ENCODE assay signal across 8 cellular contexts in the genomic region with DNA sequence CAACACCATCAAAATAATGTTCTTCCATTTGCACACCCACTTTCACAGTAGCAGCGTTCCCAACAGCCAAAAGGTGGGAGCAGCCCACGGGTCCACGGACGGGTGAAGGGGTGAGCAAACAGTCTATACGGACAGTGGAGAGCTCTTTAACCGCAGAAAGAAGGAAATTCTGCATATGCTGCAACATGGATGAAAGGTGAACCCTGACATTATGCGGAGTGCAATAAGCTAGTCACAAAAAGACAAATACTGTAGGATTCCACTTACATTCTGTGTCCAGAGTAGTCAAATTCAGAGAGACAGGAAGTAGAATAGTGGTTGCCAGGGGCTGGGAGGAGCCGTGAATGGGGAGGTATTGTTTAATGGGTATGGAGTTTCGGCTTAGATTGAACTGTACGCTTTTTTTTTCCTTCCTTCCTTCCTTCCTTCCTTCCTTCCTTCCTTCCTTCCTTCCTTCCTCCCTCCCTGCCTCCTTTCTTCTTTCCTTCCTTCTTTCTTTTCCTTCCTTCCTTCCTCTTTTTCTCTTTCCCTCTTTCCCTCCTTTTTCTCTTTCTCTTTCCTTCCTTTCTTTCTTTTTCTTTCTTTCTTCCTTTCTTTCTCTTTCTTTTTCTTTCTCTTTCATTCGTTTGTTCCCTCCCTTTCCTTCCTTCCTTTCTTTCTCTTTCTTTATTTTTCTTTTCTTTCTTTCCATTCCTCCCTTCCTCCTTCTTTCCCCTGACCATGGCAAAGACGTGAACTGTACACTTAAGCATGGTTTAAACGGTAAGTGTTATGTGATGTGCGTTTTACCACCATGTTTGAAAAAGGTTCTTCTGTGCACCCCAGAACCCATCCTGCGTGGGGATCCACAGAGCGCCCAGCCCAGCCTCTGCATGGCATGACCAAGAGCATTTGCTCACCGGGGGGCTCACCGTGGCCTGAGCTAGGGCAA. TPM values are rescaled to one million over a fixed set of nuclear protein-coding genes. Genes with fewer than 3 reads are reported as not detected.
A peak's percentile ranks its signal among the peaks of the same experiment; 100 is the strongest.
DNase-seq lines count a peak whose midpoint lies in the region; ATAC-seq and TF ChIP-seq lines count a peak whose summit lies in the region.

No MANE protein-coding gene starts in this region.

- H3K27ac Mint-ChIP-seq in H9 = peak overlapping the region in 2 of 3 experiments; percentile 5 to 96; a peak in 3 of 7 replicates
- H3K27ac Mint-ChIP-seq in activated naive CD8-positive, alpha-beta T cell = peak overlapping the region; percentile 65

- no peak overlapping the region for H2BK20ac ChIP-seq in H9 (ENCODE audit: low read depth, low read length, poor library complexity, severe bottlenecking)

- WGBS in H9 (ENCODE audit: extremely low coverage, insufficient read length, low lambda C conversion rate) = no CpG with 5 or more reads among the region's 18 CpGs

- peak; percentile 38 to 66 for ATAC-seq in left cardiac atrium
- ATAC-seq in GM21529 (IDR thresholded peaks at IDR 0.05; ENCODE audit: unreplicated experiment) = no peak

- no peak overlapping the region for H4K5ac ChIP-seq in H9 (ENCODE audit: insufficient read length, low read depth, low read length)

- H3K9me3 ChIP-seq in H9 (ENCODE audit: control insufficient read depth, low read depth, low read length) = no peaks in the 10 kb centered on the region

- H2AFZ ChIP-seq in H9 (ENCODE audit: low read length) = no peak overlapping the region

- H2BK120ac ChIP-seq in H9 (ENCODE audit: low read depth, low read length, poor library complexity, severe bottlenecking) = no peak overlapping the region

- H3K4me2 ChIP-seq in H9 (ENCODE audit: insufficient read depth, insufficient read length, low read length) = peak overlapping the region; percentile 93

- intact Hi-C loops in left cardiac atrium (cut with DNase I) = no loop called here

- H3T11ph ChIP-seq in H9 (ENCODE audit: low read length) = no peak overlapping the region

- peak overlapping the region; percentile 78 to 79 for H3K4me3 Mint-ChIP-seq in H9
- peak overlapping the region; percentile 91 for H3K4me3 Mint-ChIP-seq in activated naive CD8-positive, alpha-beta T cell

- no peak overlapping the region for H2BK5ac ChIP-seq in H9 (ENCODE audit: insufficient read length, low read length)

- DNase-seq in NCI-H1436 (lab: John Stamatoyannopoulos, UW) = peak; percentile 38
- no peak for DNase-seq in NCI-H1436 treated with DMSO at 0.1 percent for 48 hours (lab: John Stamatoyannopoulos, UW)
- no peak for DNase-seq in H9
- peak; percentile 66 for DNase-seq in NCI-H2171 treated with DMSO at 0.1 percent for 48 hours (lab: John Stamatoyannopoulos, UW)
- DNase-seq in left cardiac atrium = no peak
- DNase-seq in pons (ENCODE audit: low spot score) = peak; percentile 52

- H3K56ac ChIP-seq in H9 (ENCODE audit: insufficient read length, low read depth, low read length) = no peak overlapping the region

- H3K4me1 ChIP-seq in H9 (ENCODE audit: insufficient read depth, low read length) = no peaks in the 10 kb centered on the region; the same call in 1 of the 2 replicates

- TF ChIP-seq CTCF in H9 (conservative IDR thresholded peaks at IDR 0.05) = no peak

- H3K9ac ChIP-seq in H9 (ENCODE audit: extremely low read depth, insufficient read length, low read length) = peak overlapping the region; percentile 24

- H3K23ac ChIP-seq in H9 (ENCODE audit: insufficient read length, low read depth, low read length) = no peak overlapping the region

- no peak overlapping the region for H2AK5ac ChIP-seq in H9 (ENCODE audit: insufficient read length, low read length)

- H3K27me3 ChIP-seq in H9 (ENCODE audit: insufficient read depth, low read length) = no peaks in the 10 kb centered on the region

- H3K79me2 ChIP-seq in H9 (ENCODE audit: insufficient read depth, low read length) = no peaks in the 10 kb centered on the region

- H3K36me3 Mint-ChIP-seq in H9 (ENCODE audit: insufficient read depth in 1 of 3, low read depth in 3 of 3) = no peaks in the 10 kb centered on the region
- no peaks in the 10 kb centered on the region for H3K36me3 Mint-ChIP-seq in activated naive CD8-positive, alpha-beta T cell

- no peaks in the 10 kb centered on the region for H4K20me1 ChIP-seq in H9 (ENCODE audit: control insufficient read depth, insufficient read depth, insufficient read length)

- H3K79me1 ChIP-seq in H9 (ENCODE audit: insufficient read depth, low read depth, low read length, poor library complexity, severe bottlenecking) = no peaks in the 10 kb centered on the region

- no peaks in the 10 kb centered on the region for H3K9me3 Mint-ChIP-seq in H9
- H3K9me3 Mint-ChIP-seq in activated naive CD8-positive, alpha-beta T cell (ENCODE audit: low read depth) = no peaks in the 10 kb centered on the region

- H2BK12ac ChIP-seq in H9 (ENCODE audit: insufficient read length, low read depth, low read length) = no peak overlapping the region

- no peak overlapping the region for H3K27ac ChIP-seq in H9 (ENCODE audit: insufficient read length, low read depth, low read length)

- no peak overlapping the region for H3K14ac ChIP-seq in H9 (ENCODE audit: insufficient read depth, low read length)

- H4K8ac ChIP-seq in H9 (replicated peaks; ENCODE audit: insufficient read length, low read depth, low read length) = no peak overlapping the region

- H3K4me1 Mint-ChIP-seq in H9 = peaks cover 15 to 21% of the 10 kb centered on the region in 2 experiments
- H3K4me1 Mint-ChIP-seq in activated naive CD8-positive, alpha-beta T cell (ENCODE audit: low read depth) = peaks cover 26% of the 10 kb centered on the region

- peaks cover 6% of the 10 kb centered on the region for H3K23me2 ChIP-seq in H9 (ENCODE audit: insufficient read length, low read depth, low read length, poor library complexity, severe bottlenecking)

- H3K4ac ChIP-seq in H9 (ENCODE audit: low read depth, low read length) = no peak overlapping the region

- no peak overlapping the region for H2BK15ac ChIP-seq in H9 (ENCODE audit: low read depth, low read length)

- H3K18ac ChIP-seq in H9 (ENCODE audit: insufficient read length, low read depth, low read length) = no peak overlapping the region

- H4K91ac ChIP-seq in H9 (ENCODE audit: insufficient read length, low read depth, low read length) = no peak overlapping the region

- no peaks in the 10 kb centered on the region; the same call in 1 of the 2 replicates for H3K27me3 Mint-ChIP-seq in H9 (ENCODE audit: low read depth)
- H3K27me3 Mint-ChIP-seq in activated naive CD8-positive, alpha-beta T cell = no peaks in the 10 kb centered on the region

RNA-seq across cellular contexts. Expression of a gene that starts 15.9 kb away (rescaled TPM):
- 29.0 and 29.8 TPM in 2 replicates for total RNA-seq in H9 (2021)
- 100 to 1,000 TPM in 1 of 2 donors, 10 to 100 TPM in 1; 97.0 to 160 TPM for total RNA-seq in left cardiac atrium

Comparison
In these comparisons a context has a peak if more than half of its experiments do, and no peak if none do; other contexts are left out.
1. DNase-seq: peak in NCI-H1436 (single experiment), NCI-H2171 treated with DMSO at 0.1 percent for 48 hours (single experiment) and pons (single experiment); none in NCI-H1436 treated with DMSO at 0.1 percent for 48 hours (single experiment), H9 (single experiment) and left cardiac atrium (single experiment).